ENCODE assay signal across 8 cellular contexts in genomic region chr13:49098771-49099512, GRCh38.
DNase-seq lines count a peak whose midpoint lies in the region; ATAC-seq and TF ChIP-seq lines count a peak whose summit lies in the region.

No MANE protein-coding gene starts in this region.

- peak overlapping the region; percentile 48; the same call in 1 of the 2 replicates for H2BK20ac ChIP-seq in IMR-90 (ENCODE audit: low read depth, low read length)

- H3K56ac ChIP-seq in IMR-90 (ENCODE audit: extremely low read depth, insufficient read depth, low read length): no peak overlapping the region

- peak overlapping the region; percentile 62; the same call in 1 of the 2 replicates for H3K4me2 ChIP-seq in IMR-90 (ENCODE audit: low read depth, low read length)

- no peaks in the 10 kb centered on the region for H3K27me3 ChIP-seq in IMR-90 (ENCODE audit: control insufficient read depth, insufficient read depth, low read length)

- peaks cover 18 to 26% of the 10 kb centered on the region in 2 experiments for H3K79me1 ChIP-seq in IMR-90 (ENCODE audit: low read depth in 1 of 2, low read length in 2 of 2)

- H3K23ac ChIP-seq in IMR-90 (ENCODE audit: low read depth, low read length): no peak overlapping the region

- no peak for ATAC-seq in IMR-90 (ENCODE audit: low read depth)
- ATAC-seq in GM18517 (IDR thresholded peaks at IDR 0.05; ENCODE audit: unreplicated experiment): no peak
- ATAC-seq in activated CD8-positive, alpha-beta memory T cell treated with anti-CD3 and anti-CD28 coated beads, Interleukin-2, amount 10 ng/mL, durations not matched to agents 7 days and 5 days: no peak
- no peak for ATAC-seq in HG03159 (IDR thresholded peaks at IDR 0.05; ENCODE audit: unreplicated experiment)

- H3K14ac ChIP-seq in IMR-90 (replicated peaks; ENCODE audit: low read depth, low read length): peak overlapping the region; percentile 29; the same call in 1 of the 2 replicates

- H3K4ac ChIP-seq in IMR-90 (ENCODE audit: low read depth, low read length): peak overlapping the region; percentile 29; the same call in 1 of the 2 replicates

- H3K27me3 Mint-ChIP-seq in Calu3 (ENCODE audit: unreplicated experiment) (no peaks in the 10 kb centered on the region), mesothelial cell of epicardium (ENCODE audit: low read depth) (no peaks in the 10 kb centered on the region)
- no peaks in the 10 kb centered on the region for H3K27me3 Mint-ChIP-seq in activated CD8-positive, alpha-beta memory T cell treated with anti-CD3 and anti-CD28 coated beads, Interleukin-2, amount 10 ng/mL, durations not matched to agents 7 days and 5 days

- H3K4me3 ChIP-seq in IMR-90 (ENCODE audit: insufficient read depth, low read depth, low read length) (no peak overlapping the region), cardiac fibroblast (replicated peaks in 1 of 2; ENCODE audit: low read depth in 2 of 2, low read length in 2 of 2) (no peak overlapping the region)

- H4K8ac ChIP-seq in IMR-90 (ENCODE audit: low read depth in 2 of 2, low read length in 2 of 2): no peak overlapping the region

- no peak overlapping the region for H2AFZ ChIP-seq in IMR-90 (replicated peaks; ENCODE audit: low read length, poor library complexity)

- no peak overlapping the region for H4K91ac ChIP-seq in IMR-90 (ENCODE audit: insufficient read depth, low read depth, low read length)

- no peak for TF ChIP-seq POLR2A in IMR-90 (IDR thresholded peaks at IDR 0.05; ENCODE audit: low read depth, low read length)

- TF ChIP-seq RAD21 in IMR-90 (IDR thresholded peaks at IDR 0.05; ENCODE audit: low read length): peak; percentile 45

- dilution Hi-C loops in IMR-90 (cut with HindIII; ENCODE audit: low sequenced_read_pairs, unreplicated experiment): no loop called here

- no peaks in the 10 kb centered on the region for H4K20me1 ChIP-seq in IMR-90 (ENCODE audit: insufficient read depth, low read length)

- H3K4me1 Mint-ChIP-seq in Calu3 (ENCODE audit: low read depth, unreplicated experiment): peaks cover 33% of the 10 kb centered on the region
- peaks cover 19% of the 10 kb centered on the region for H3K4me1 Mint-ChIP-seq in mesothelial cell of epicardium
- H3K4me1 Mint-ChIP-seq in activated CD8-positive, alpha-beta memory T cell treated with anti-CD3 and anti-CD28 coated beads, Interleukin-2, amount 10 ng/mL, durations not matched to agents 7 days and 5 days: no peaks in the 10 kb centered on the region

- peaks cover 8% of the 10 kb centered on the region for H3K4me1 ChIP-seq in IMR-90 (ENCODE audit: control insufficient read depth, insufficient read depth, low read length)

- CTCF ChIA-PET in Calu3 (lab: Charles Lee): interaction anchor here (0.6 to 1.1 kb wide), 2 partner anchors 13 to 182 kb away, joined by 3 to 9 read pairs; no protein-coding TSS in a partner anchor
- CTCF ChIA-PET in IMR-90 (lab: Yijun Ruan, JAX): interaction anchor here (0.7 to 1.1 kb wide), 3 partner anchors 36 to 182 kb away, joined by 3 to 4 read pairs (median 4); no protein-coding TSS in a partner anchor
- CTCF ChIA-PET in activated CD8-positive, alpha-beta memory T cell treated with anti-CD3 and anti-CD28 coated beads, Interleukin-2, amount 10 ng/mL, durations not matched to agents 7 days and 5 days (lab: Charles Lee): interaction anchor here (0.6 to 1.8 kb wide), 8 partner anchors 11 to 277 kb away, joined by 3 to 7 read pairs (median 3); no protein-coding TSS in a partner anchor

- peak overlapping the region; percentile 13; the same call in 1 of the 2 replicates for H2BK120ac ChIP-seq in IMR-90 (ENCODE audit: low read depth, low read length)

- no peak overlapping the region for H4K5ac ChIP-seq in IMR-90 (ENCODE audit: low read depth, low read length)

- POLR2A ChIA-PET in IMR-90 (lab: Charles Lee; ENCODE audit: unreplicated experiment): no interaction called here

- H3K9ac ChIP-seq in IMR-90 (ENCODE audit: low read depth, low read length): no peak overlapping the region

- H3K36me3 ChIP-seq in IMR-90 (ENCODE audit: control insufficient read depth, insufficient read depth, low read length): no peaks in the 10 kb centered on the region

- H3K18ac ChIP-seq in IMR-90 (ENCODE audit: low read depth, low read length): no peak overlapping the region

- H2BK15ac ChIP-seq in IMR-90 (ENCODE audit: low read depth, low read length): no peak overlapping the region

- DNase-seq in Calu3: peak; percentile 10
- no peak for DNase-seq in IMR-90
- DNase-seq in cardiac fibroblast (ENCODE audit: low read depth in 2 of 2): peak; percentile 37 to 62
- no peak for DNase-seq in mesothelial cell of epicardium (ENCODE audit: low spot score in 2 of 2, unreplicated experiment in 2 of 2)
- DNase-seq in dedifferentiated amniotic fluid mesenchymal stem cell (ENCODE audit: extremely low spot score): no peak
- DNase-seq in activated CD8-positive, alpha-beta memory T cell treated with anti-CD3 and anti-CD28 coated beads, Interleukin-2, amount 10 ng/mL, durations not matched to agents 7 days and 5 days: no peak

- intact Hi-C loops in Calu3 (cut with micrococcal nuclease; ENCODE audit: unreplicated experiment) (loop anchor here (2.0 kb wide), 1 partner anchor 182 kb away; no protein-coding TSS in a partner anchor), IMR-90 (cut with micrococcal nuclease) (no loop called here)

- no peaks in the 10 kb centered on the region; the same call in 1 of the 2 replicates for H3K9me1 ChIP-seq in IMR-90 (ENCODE audit: insufficient read depth, low read length)

- no peak overlapping the region for H2AK9ac ChIP-seq in IMR-90 (replicated peaks; ENCODE audit: low read depth, low read length, poor library complexity)

- in situ Hi-C loops in IMR-90 (cut with MboI; ENCODE audit: low sequenced_read_pairs): no loop called here

- H3K9me3 Mint-ChIP-seq in Calu3 (ENCODE audit: low read depth, unreplicated experiment) (no peaks in the 10 kb centered on the region), mesothelial cell of epicardium (no peaks in the 10 kb centered on the region)
- H3K9me3 Mint-ChIP-seq in activated CD8-positive, alpha-beta memory T cell treated with anti-CD3 and anti-CD28 coated beads, Interleukin-2, amount 10 ng/mL, durations not matched to agents 7 days and 5 days (ENCODE audit: low read depth): no peaks in the 10 kb centered on the region

- H3K4me3 Mint-ChIP-seq in Calu3 (ENCODE audit: low read depth, unreplicated experiment) (no peak overlapping the region), mesothelial cell of epicardium (no peak overlapping the region)
- H3K4me3 Mint-ChIP-seq in activated CD8-positive, alpha-beta memory T cell treated with anti-CD3 and anti-CD28 coated beads, Interleukin-2, amount 10 ng/mL, durations not matched to agents 7 days and 5 days: no peak overlapping the region

- H3K27ac Mint-ChIP-seq in Calu3 (ENCODE audit: unreplicated experiment) (peak overlapping the region; percentile 58), mesothelial cell of epicardium (peak overlapping the region; percentile 13)
- H3K27ac Mint-ChIP-seq in activated CD8-positive, alpha-beta memory T cell treated with anti-CD3 and anti-CD28 coated beads, Interleukin-2, amount 10 ng/mL, durations not matched to agents 7 days and 5 days: no peak overlapping the region

- no peaks in the 10 kb centered on the region for H3K9me3 ChIP-seq in IMR-90 (ENCODE audit: control insufficient read depth, insufficient read depth, low read length)

- BruUV-seq in Calu3 (replicated peaks; lab: Mats Ljungman, UMichigan) (no TSS peak), IMR-90 (replicated peaks; lab: Mats Ljungman, UMichigan) (no TSS peak)

- TF ChIP-seq CTCF in Calu3 (IDR thresholded peaks at IDR 0.05; ENCODE audit: unreplicated experiment): no peak
- TF ChIP-seq CTCF in IMR-90 (conservative IDR thresholded peaks at IDR 0.05; ENCODE audit: low read depth, low read length): peak; percentile 27; the same call in 1 of the 2 replicates
- TF ChIP-seq CTCF in cardiac fibroblast (IDR thresholded peaks at IDR 0.05; ENCODE audit: low read depth, low read length): peak; percentile 30
- TF ChIP-seq CTCF in mesothelial cell of epicardium (IDR thresholded peaks at IDR 0.05; ENCODE audit: unreplicated experiment): no peak

- H2BK5ac ChIP-seq in IMR-90 (ENCODE audit: low read depth, low read length, poor library complexity, severe bottlenecking): peak overlapping the region; percentile 36

- H3K36me3 Mint-ChIP-seq in Calu3 (ENCODE audit: insufficient read depth, unreplicated experiment) (no peaks in the 10 kb centered on the region), mesothelial cell of epicardium (no peaks in the 10 kb centered on the region)
- peaks cover 8% of the 10 kb centered on the region for H3K36me3 Mint-ChIP-seq in activated CD8-positive, alpha-beta memory T cell treated with anti-CD3 and anti-CD28 coated beads, Interleukin-2, amount 10 ng/mL, durations not matched to agents 7 days and 5 days

- H2AK5ac ChIP-seq in IMR-90 (ENCODE audit: low read depth, low read length): no peak overlapping the region

- no peak overlapping the region for H3K27ac ChIP-seq in IMR-90 (ENCODE audit: insufficient read depth, low read length)

TF ChIP-seq in IMR-90, 13 proteins besides CTCF, POLR2A, EP300 and RAD21:
- TF ChIP-seq SMC3 (IDR thresholded peaks at IDR 0.05; ENCODE audit: low read depth, low read length) (peak; percentile 21; the same call in 1 of the 2 replicates), MXI1 (IDR thresholded peaks at IDR 0.05; ENCODE audit: borderline replicate concordance, low read depth, low read length) (no peak)

Comparison
In these comparisons a context has a peak if more than half of its experiments do, and no peak if none do; other contexts are left out.
1. DNase-seq: peak in Calu3 (single experiment) and cardiac fibroblast (2 of 2); none in IMR-90 (single experiment), mesothelial cell of epicardium (0 of 2), dedifferentiated amniotic fluid mesenchymal stem cell (single experiment) and activated CD8-positive, alpha-beta memory T cell treated with anti-CD3 and anti-CD28 coated beads, Interleukin-2, amount 10 ng/mL, durations not matched to agents 7 days and 5 days (single experiment).
2. CTCF ChIP-seq: peak in IMR-90 (single experiment) and cardiac fibroblast (single experiment); none in Calu3 (single experiment) and mesothelial cell of epicardium (single experiment).